Comparison of ENCODE assay signal across 9 cellular contexts in the genomic region with DNA sequence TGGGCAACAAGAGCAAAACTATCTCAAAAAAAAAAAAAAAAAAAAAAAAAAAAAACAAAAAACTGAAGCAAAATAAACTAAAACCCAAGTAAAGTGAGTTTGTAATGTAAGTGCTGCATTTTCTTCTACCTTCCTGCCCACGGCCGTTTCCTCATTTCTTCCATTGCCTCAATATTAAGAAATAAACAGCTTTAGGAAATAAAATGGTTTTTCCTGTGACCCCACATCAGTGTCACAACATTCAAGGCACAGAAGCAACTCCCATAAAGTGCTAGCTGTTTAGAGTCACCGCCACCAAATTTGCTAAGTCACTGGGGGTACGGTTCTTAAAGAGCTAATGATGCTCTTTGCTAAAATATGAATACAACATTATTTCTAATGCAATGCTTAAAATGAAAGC. TPM values are rescaled to one million over a fixed set of nuclear protein-coding genes. Genes with fewer than 3 reads are reported as not detected.
A peak's percentile ranks its signal among the peaks of the same experiment; 100 is the strongest.
DNase-seq lines count a peak whose midpoint lies in the region; ATAC-seq, FAIRE-seq and TF ChIP-seq lines count a peak whose summit lies in the region.
"Had no signal": no experiment of that assay in that cellular context is flagged by ENCODE, and none has a peak within 500 bp of the region (broad histone marks: within the 10 kb centered on the region; RNA-seq: fewer than 3 reads in every experiment).

No MANE protein-coding gene starts in this region.

- no peaks in the 10 kb centered on the region for H3K9me3 ChIP-seq in right cardiac atrium (ENCODE audit: control insufficient read depth, low read length)
- H3K9me3 ChIP-seq in upper lobe of right lung: no peaks in the 10 kb centered on the region

- H3K4me1 ChIP-seq in right cardiac atrium (ENCODE audit: control insufficient read depth, insufficient read depth, low read length) (peaks cover 16% of the 10 kb centered on the region), upper lobe of right lung (peaks cover 57% of the 10 kb centered on the region)

- H3K4me3 Mint-ChIP-seq in activated CD4-positive, alpha-beta memory T cell treated with anti-CD3 and anti-CD28 coated beads for 36 hours: peak overlapping the region; percentile 94

- CTCF ChIA-PET in activated CD4-positive, alpha-beta memory T cell treated with anti-CD3 and anti-CD28 coated beads for 36 hours (lab: Charles Lee): interaction anchor here (0.9 to 8.9 kb wide), 8 partner anchors 10 to 1409 kb away, joined by 4 to 65 read pairs (median 10); partner anchors contain the start of genes GRAMD2A and HEXA

- H3K4me3 ChIP-seq in right cardiac atrium (ENCODE audit: low read length) (peak overlapping the region; percentile 20), upper lobe of right lung (peak overlapping the region; percentile 100)

- no peaks in the 10 kb centered on the region for H3K9me3 Mint-ChIP-seq in activated CD4-positive, alpha-beta memory T cell treated with anti-CD3 and anti-CD28 coated beads for 36 hours

- no peak for TF ChIP-seq POLR2A in GM12892 (IDR thresholded peaks at IDR 0.05; ENCODE audit: low read depth, low read length)

- no peaks in the 10 kb centered on the region for H3K27me3 Mint-ChIP-seq in activated CD4-positive, alpha-beta memory T cell treated with anti-CD3 and anti-CD28 coated beads for 36 hours

- H3K36me3 Mint-ChIP-seq in activated CD4-positive, alpha-beta memory T cell treated with anti-CD3 and anti-CD28 coated beads for 36 hours: peaks cover 63% of the 10 kb centered on the region

- POLR2A ChIA-PET in activated CD4-positive, alpha-beta memory T cell treated with anti-CD3 and anti-CD28 coated beads for 36 hours (lab: Charles Lee): interaction anchor here (0.8 to 5.5 kb wide), 17 partner anchors 8 to 558 kb away, joined by 3 to 77 read pairs (median 7); partner anchors contain the start of genes ARIH1, HEXA, MYO9A and SENP8

- 53% methylated on average over 4 of the region's 4 CpGs for WGBS in right cardiac atrium

- H3K27ac Mint-ChIP-seq in activated CD4-positive, alpha-beta memory T cell treated with anti-CD3 and anti-CD28 coated beads for 36 hours: peak overlapping the region; percentile 96

- peak; percentile 20 for DNase-seq in stimulated activated CD4-positive, alpha-beta T cell treated with anti-CD3 and anti-CD28 coated beads, Interleukin-2, amount 100 ng/mL, for 4 hours (ENCODE audit: low read depth)
- DNase-seq in stimulated activated CD4-positive, alpha-beta T cell treated with anti-CD3 and anti-CD28 coated beads, Interleukin-12 subunit alpha, Interleukin-12 subunit beta, amount 100 ng/mL, for 4 hours: no peak
- no peak for DNase-seq in activated CD4-positive, alpha-beta memory T cell treated with anti-CD3 and anti-CD28 coated beads for 36 hours
- DNase-seq in right cardiac atrium (no peak), upper lobe of right lung (no peak), GM12892 (ENCODE audit: insufficient read length) (no peak)
- no peak for DNase-seq in stimulated activated CD4-positive, alpha-beta T cell treated with anti-CD3 and anti-CD28 coated beads, Interleukin-1b, Interleukin-23, amount 100 ng/mL, for 48 hours

- H3K4me1 Mint-ChIP-seq in activated CD4-positive, alpha-beta memory T cell treated with anti-CD3 and anti-CD28 coated beads for 36 hours (ENCODE audit: low read depth): peaks cover 48% of the 10 kb centered on the region

- H3K27me3 ChIP-seq in right cardiac atrium (ENCODE audit: control insufficient read depth, insufficient read depth) (no peaks in the 10 kb centered on the region), upper lobe of right lung (no peaks in the 10 kb centered on the region)

- no peak for FAIRE-seq in GM12892 (lab: Jason Lieb, UNC)

- peaks cover 5% of the 10 kb centered on the region for H3K36me3 ChIP-seq in upper lobe of right lung

- intact Hi-C loops in activated CD4-positive, alpha-beta memory T cell treated with anti-CD3 and anti-CD28 coated beads for 36 hours (cut with micrococcal nuclease): loop anchor here (1.0 to 5.0 kb wide), 8 partner anchors 10 to 247 kb away; partner anchors contain the start of genes ARIH1, HEXA, MYO9A and PARP6
- intact Hi-C loops in right cardiac atrium (cut with DNase I): no loop called here
- intact Hi-C loops in upper lobe of right lung (cut with DNase I): no loop called here

- peak overlapping the region; percentile 28 for H3K27ac ChIP-seq in right cardiac atrium (ENCODE audit: low read length)
- peak overlapping the region; percentile 92 for H3K27ac ChIP-seq in upper lobe of right lung
- H3K27ac ChIP-seq: parathyroid adenoma had no signal

- TF ChIP-seq CTCF in upper lobe of right lung (IDR thresholded peaks at IDR 0.05): no peak

- ATAC-seq in right cardiac atrium (no peak), upper lobe of right lung (no peak), HG03139 (IDR thresholded peaks at IDR 0.05; ENCODE audit: unreplicated experiment) (no peak)

RNA-seq across cellular contexts. Expression of gene PKM, which starts 3.3 kb away (rescaled TPM):
- total RNA-seq in activated CD4-positive, alpha-beta memory T cell treated with anti-CD3 and anti-CD28 coated beads for 36 hours: 1,000 to 10,000 TPM; 2,032 to 2,053 TPM
- total RNA-seq in right cardiac atrium: 1,000 to 10,000 TPM in 2 of 4 donors, 100 to 1,000 TPM in 2; 822 to 1,102 (median 1,021) TPM
- 840 TPM for polyA plus RNA-seq in right cardiac atrium
- total RNA-seq in upper lobe of right lung: 426 TPM
- 1,976 TPM for polyA plus RNA-seq in GM12892 (2012; ENCODE audit: missing spikeins)

RNA-seq across cellular contexts. Expression of gene GRAMD2A, which starts 30.1 kb away (rescaled TPM):
- total RNA-seq in activated CD4-positive, alpha-beta memory T cell treated with anti-CD3 and anti-CD28 coated beads for 36 hours: not detected
- total RNA-seq in right cardiac atrium (under 1 TPM in 3 of 4 donors, not detected in 1; 0.40 to 0.71 (median 0.48) TPM), upper lobe of right lung (27.4 TPM)
- polyA plus RNA-seq in right cardiac atrium: 0.14 TPM
- polyA plus RNA-seq in GM12892 (2012; ENCODE audit: missing spikeins): not detected

RNA-seq across cellular contexts. Expression of gene PARP6, which starts 44.6 kb away (rescaled TPM):
- total RNA-seq in activated CD4-positive, alpha-beta memory T cell treated with anti-CD3 and anti-CD28 coated beads for 36 hours: 10 to 100 TPM; 42.8 to 44.5 TPM
- total RNA-seq in right cardiac atrium (10 to 100 TPM; 39.7 to 53.6 (median 45.0) TPM), upper lobe of right lung (87.9 TPM)
- polyA plus RNA-seq in right cardiac atrium: 34.5 TPM
- 43.7 TPM for polyA plus RNA-seq in GM12892 (2012; ENCODE audit: missing spikeins)

Comparison
In these comparisons a context has a peak if more than half of its experiments do, and no peak if none do; other contexts are left out.
1. RNA of gene GRAMD2A, which starts 30.1 kb away (total RNA-seq): 27.4 TPM in upper lobe of right lung (single experiment); 0.40 to 0.71 TPM in right cardiac atrium and not detected in activated CD4-positive, alpha-beta memory T cell treated with anti-CD3 and anti-CD28 coated beads for 36 hours; every median in the first group is over 10 times any median in the second.